Comparison of ENCODE assay signal across 22 cellular contexts in genomic region chr2:240346753-240347372, GRCh38.
DNase-seq lines count a peak whose midpoint lies in the region; ATAC-seq and TF ChIP-seq lines count a peak whose summit lies in the region.
"Had no signal": no experiment of that assay in that cellular context is flagged by ENCODE, and none has a peak within 500 bp of the region (broad histone marks: within the 10 kb centered on the region; RNA-seq: fewer than 3 reads in every experiment).

No MANE protein-coding gene starts in this region.

- H2BK15ac ChIP-seq in H9 (ENCODE audit: low read depth, low read length), result no peak overlapping the region
- peak overlapping the region; percentile 82 for H2BK15ac ChIP-seq in neuronal stem cell (ENCODE audit: low read length)

- WGBS in H9 (ENCODE audit: extremely low coverage, insufficient read length, low lambda C conversion rate), result no CpG with 5 or more reads among the region's 20 CpGs
- no CpG with 5 or more reads among the region's 20 CpGs for WGBS in neuronal stem cell (ENCODE audit: extremely low coverage in 2 of 2, insufficient read length in 2 of 2, insufficient replicate concordance in 1 of 2), 2 donors
- 36 to 68% methylated on average over 9 to 13 of the region's 20 CpGs for WGBS in thyroid gland, 2 donors

- H3K9ac ChIP-seq in H9 (ENCODE audit: extremely low read depth, insufficient read length, low read length) (no peak overlapping the region), neuronal stem cell (ENCODE audit: low read depth, low read length, poor library complexity) (peak overlapping the region; percentile 36)
- H3K9ac ChIP-seq: BLaER1 had no signal

- H3K27me3 ChIP-seq in BE2C, result no peaks in the 10 kb centered on the region
- no peaks in the 10 kb centered on the region for H3K27me3 ChIP-seq in H9 (ENCODE audit: insufficient read depth, low read length)
- H3K27me3 ChIP-seq in neuronal stem cell (ENCODE audit: control insufficient read depth in 3 of 3, insufficient read depth in 3 of 3, low read depth in 1 of 3, low read length in 3 of 3), result no peaks in the 10 kb centered on the region
- H3K27me3 ChIP-seq in thyroid gland, result no peaks in the 10 kb centered on the region
- no peaks in the 10 kb centered on the region for H3K27me3 ChIP-seq in lower lobe of right lung (ENCODE audit: low read depth)
- H3K27me3 ChIP-seq: BLaER1 had no signal

- no peak overlapping the region for H3K23ac ChIP-seq in H9 (ENCODE audit: insufficient read length, low read depth, low read length)
- no peak overlapping the region for H3K23ac ChIP-seq in neuronal stem cell (ENCODE audit: low read depth, low read length, poor library complexity)

- no peaks in the 10 kb centered on the region for H3K79me2 ChIP-seq in H9 (ENCODE audit: insufficient read depth, low read length)

- no peaks in the 10 kb centered on the region for H3K4me1 Mint-ChIP-seq in H9

- H3K4me3 ChIP-seq in BE2C (ENCODE audit: low read depth, low read length), result no peak overlapping the region
- H3K4me3 ChIP-seq in neuronal stem cell (ENCODE audit: low read length in 2 of 2), result no peak overlapping the region
- H3K4me3 ChIP-seq in thyroid gland (replicated peaks in 1 of 3), result no peak overlapping the region
- no peak overlapping the region for H3K4me3 ChIP-seq in lower lobe of right lung
- H3K4me3 ChIP-seq: BLaER1 had no signal

- H3K36me3 Mint-ChIP-seq in H9 (ENCODE audit: insufficient read depth in 1 of 3, low read depth in 3 of 3), result no peaks in the 10 kb centered on the region; a peak in 3 of 7 replicates

- peak; percentile 7 for DNase-seq in BE2C
- DNase-seq in H9, result no peak
- no peak for DNase-seq in neuronal stem cell (ENCODE audit: low spot score)
- DNase-seq in thyroid gland, result peak; percentile 95 to 96
- DNase-seq in lower lobe of right lung, result no peak
- DNase-seq in HuH-7 (ENCODE audit: low spot score), result no peak
- DNase-seq: CD4-positive, alpha-beta T cell; COR-L47; DMS53; GOT3; Karpas-422; NCI-H1092; NCI-H1417 treated with DMSO at 0.1 percent for 48 hours; NCI-H1694 treated with DMSO at 0.1 percent for 48 hours; NCI-H2081; NCI-H2227 treated with DMSO at 0.1 percent for 48 hours; NCI-H526 treated with DMSO at 0.1 percent for 48 hours; RPMI8226; SHP77 had no signal

- H2BK12ac ChIP-seq in H9 (ENCODE audit: insufficient read length, low read depth, low read length), result no peak overlapping the region
- H2BK12ac ChIP-seq in neuronal stem cell (ENCODE audit: low read length), result no peak overlapping the region

- no peak overlapping the region for H3K4me2 ChIP-seq in H9 (ENCODE audit: insufficient read depth, insufficient read length, low read length)
- H3K4me2 ChIP-seq in neuronal stem cell (ENCODE audit: insufficient read depth, low read length, poor library complexity, severe bottlenecking), result no peak overlapping the region
- H3K4me2 ChIP-seq: BLaER1 had no signal

- peaks cover 2% of the 10 kb centered on the region; the same call in 1 of the 2 replicates for H3K9me3 ChIP-seq in BE2C
- H3K9me3 ChIP-seq in H9 (ENCODE audit: control insufficient read depth, low read depth, low read length), result no peaks in the 10 kb centered on the region
- H3K9me3 ChIP-seq in neuronal stem cell (replicated peaks in 1 of 2; ENCODE audit: control insufficient read depth in 2 of 2, insufficient read depth in 1 of 2, low read depth in 1 of 2, low read length in 2 of 2), result peaks cover 2 to 10% of the 10 kb centered on the region in 2 donors
- no peaks in the 10 kb centered on the region for H3K9me3 ChIP-seq in thyroid gland
- peaks cover 10% of the 10 kb centered on the region for H3K9me3 ChIP-seq in lower lobe of right lung

- no peak for TF ChIP-seq POLR2A in thyroid gland (IDR thresholded peaks at IDR 0.05)

- H3K27ac Mint-ChIP-seq in H9, result no peak overlapping the region; a peak in 1 of 7 replicates
- H3K27ac Mint-ChIP-seq: CD4-positive, alpha-beta T cell had no signal

- H3K79me1 ChIP-seq in H9 (ENCODE audit: insufficient read depth, low read depth, low read length, poor library complexity, severe bottlenecking) (no peaks in the 10 kb centered on the region), neuronal stem cell (ENCODE audit: low read depth, low read length) (no peaks in the 10 kb centered on the region)

- peaks cover 10% of the 10 kb centered on the region for H3K4me1 ChIP-seq in BE2C
- H3K4me1 ChIP-seq in H9 (ENCODE audit: insufficient read depth, low read length), result no peaks in the 10 kb centered on the region
- H3K4me1 ChIP-seq in neuronal stem cell (ENCODE audit: control insufficient read depth in 2 of 2, insufficient read depth in 1 of 2, low read depth in 1 of 2, low read length in 2 of 2), result no peaks in the 10 kb centered on the region
- peaks cover 10 to 25% of the 10 kb centered on the region in 2 donors for H3K4me1 ChIP-seq in thyroid gland
- no peaks in the 10 kb centered on the region for H3K4me1 ChIP-seq in lower lobe of right lung

- H4K20me1 ChIP-seq in H9 (ENCODE audit: control insufficient read depth, insufficient read depth, insufficient read length), result no peaks in the 10 kb centered on the region
- H4K20me1 ChIP-seq: BLaER1 had no signal

- H3K56ac ChIP-seq in H9 (ENCODE audit: insufficient read length, low read depth, low read length), result no peak overlapping the region

- H3K14ac ChIP-seq in H9 (ENCODE audit: insufficient read depth, low read length) (peak overlapping the region; percentile 50; the same call in 1 of the 2 replicates), neuronal stem cell (ENCODE audit: low read length) (no peak overlapping the region)

- intact Hi-C loops in thyroid gland (cut with DNase I), result no loop called here
- intact Hi-C loops in lower lobe of right lung (cut with DNase I), result no loop called here

- no peak overlapping the region for H2BK120ac ChIP-seq in H9 (ENCODE audit: low read depth, low read length, poor library complexity, severe bottlenecking)
- H2BK120ac ChIP-seq in neuronal stem cell (ENCODE audit: low read depth, low read length), result no peak overlapping the region

- H3K18ac ChIP-seq in H9 (ENCODE audit: insufficient read length, low read depth, low read length) (no peak overlapping the region), neuronal stem cell (ENCODE audit: low read length) (peak overlapping the region; percentile 29)

- no peak for ATAC-seq in lower lobe of right lung
- ATAC-seq in HG03520 (IDR thresholded peaks at IDR 0.05; ENCODE audit: unreplicated experiment), result no peak
- ATAC-seq: HCT116 had no signal

- H2BK20ac ChIP-seq in H9 (ENCODE audit: low read depth, low read length, poor library complexity, severe bottlenecking), result no peak overlapping the region

- no peak overlapping the region for H3K4ac ChIP-seq in H9 (ENCODE audit: low read depth, low read length)
- H3K4ac ChIP-seq in neuronal stem cell (ENCODE audit: low read length), result no peak overlapping the region

- H3K4me3 Mint-ChIP-seq in H9, result no peak overlapping the region
- H3K4me3 Mint-ChIP-seq: CD4-positive, alpha-beta T cell had no signal

- H2AK5ac ChIP-seq in H9 (ENCODE audit: insufficient read length, low read length), result no peak overlapping the region
- H2AK5ac ChIP-seq in neuronal stem cell (ENCODE audit: low read depth, low read length), result peak overlapping the region; percentile 24

- H2BK5ac ChIP-seq in H9 (ENCODE audit: insufficient read length, low read length) (no peak overlapping the region), neuronal stem cell (ENCODE audit: low read length) (no peak overlapping the region)

- H3T11ph ChIP-seq in H9 (ENCODE audit: low read length), result no peak overlapping the region

- no peaks in the 10 kb centered on the region for H3K23me2 ChIP-seq in H9 (ENCODE audit: insufficient read length, low read depth, low read length, poor library complexity, severe bottlenecking)

- H2AFZ ChIP-seq in H9 (ENCODE audit: low read length) (no peak overlapping the region), neuronal stem cell (ENCODE audit: low read length) (no peak overlapping the region)

- TF ChIP-seq CTCF in BE2C (IDR thresholded peaks at IDR 0.05; ENCODE audit: low read depth, low read length), result no peak
- TF ChIP-seq CTCF in H9 (conservative IDR thresholded peaks at IDR 0.05), result no peak
- TF ChIP-seq CTCF in thyroid gland (IDR thresholded peaks at IDR 0.05), result no peak
- TF ChIP-seq CTCF in lower lobe of right lung (IDR thresholded peaks at IDR 0.05), result no peak

- peaks cover 9% of the 10 kb centered on the region for H3K27me3 Mint-ChIP-seq in H9 (ENCODE audit: low read depth)
- H3K27me3 Mint-ChIP-seq: CD4-positive, alpha-beta T cell had no signal

- no peaks in the 10 kb centered on the region for H3K36me3 ChIP-seq in BE2C
- no peaks in the 10 kb centered on the region for H3K36me3 ChIP-seq in neuronal stem cell (replicated peaks in 1 of 2; ENCODE audit: control insufficient read depth in 2 of 2, insufficient read depth in 2 of 2, low read length in 2 of 2)
- no peaks in the 10 kb centered on the region for H3K36me3 ChIP-seq in thyroid gland
- H3K36me3 ChIP-seq in lower lobe of right lung, result no peaks in the 10 kb centered on the region
- H3K36me3 ChIP-seq: BLaER1 had no signal

- H3K9me3 Mint-ChIP-seq in H9, result peaks cover 15 to 17% of the 10 kb centered on the region in 2 experiments
- H3K9me3 Mint-ChIP-seq: CD4-positive, alpha-beta T cell had no signal

- no peak overlapping the region for H4K5ac ChIP-seq in H9 (ENCODE audit: insufficient read length, low read depth, low read length)

- H4K8ac ChIP-seq in H9 (replicated peaks; ENCODE audit: insufficient read length, low read depth, low read length) (no peak overlapping the region), neuronal stem cell (ENCODE audit: low read depth, low read length) (peak overlapping the region; percentile 7)

- no peak overlapping the region for H3K27ac ChIP-seq in H9 (ENCODE audit: insufficient read length, low read depth, low read length)
- H3K27ac ChIP-seq in neuronal stem cell (replicated peaks; ENCODE audit: low read length), result no peak overlapping the region
- peak overlapping the region in 1 of 3 donors; percentile 65 for H3K27ac ChIP-seq in thyroid gland
- no peak overlapping the region for H3K27ac ChIP-seq in lower lobe of right lung
- H3K27ac ChIP-seq: BLaER1 had no signal

- H4K91ac ChIP-seq in H9 (ENCODE audit: insufficient read length, low read depth, low read length) (no peak overlapping the region), neuronal stem cell (ENCODE audit: low read depth, low read length, poor library complexity) (no peak overlapping the region)

Comparison
In these comparisons a context has a peak if more than half of its experiments do, and no peak if none do; other contexts are left out.
1. DNase-seq: peak in BE2C (single experiment) and thyroid gland (2 of 2); none in H9 (single experiment), neuronal stem cell (single experiment), lower lobe of right lung (single experiment) and HuH-7 (single experiment).